Comparison of ENCODE assay signal across 8 cellular contexts in the genomic region with DNA sequence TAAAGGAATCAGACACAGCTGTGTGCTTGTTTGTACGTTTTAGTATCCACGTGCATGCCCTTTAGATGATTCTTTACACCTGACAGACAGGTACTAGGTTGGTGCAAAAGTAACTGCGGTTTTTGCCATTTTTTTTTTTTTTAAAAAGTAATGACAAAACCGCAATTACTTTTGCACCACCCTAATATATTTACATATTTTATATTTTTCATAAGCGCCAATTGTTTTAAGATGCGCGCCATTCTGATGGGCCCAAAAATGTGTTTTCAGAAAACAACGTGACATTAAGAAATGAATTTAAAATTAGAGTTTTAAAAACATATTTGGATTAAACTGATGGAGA. TPM values are rescaled to one million over a fixed set of nuclear protein-coding genes. Genes with fewer than 3 reads are reported as not detected.
DNase-seq lines count a peak whose midpoint lies in the region; ATAC-seq and TF ChIP-seq lines count a peak whose summit lies in the region.

No MANE protein-coding gene starts in this region.

- no peak overlapping the region for H3K27ac ChIP-seq in SK-N-SH (ENCODE audit: low read depth in 2 of 2, low read length in 1 of 2)

- H3K4me3 ChIP-seq in SK-N-SH (ENCODE audit: low read depth in 2 of 2, low read length in 1 of 2) = peak overlapping the region; percentile 72 to 92; a peak in 2 of 4 replicates

- 46% methylated on average over 8 of the region's 8 CpGs for WGBS in SK-N-SH (ENCODE audit: low lambda C conversion rate)

- no peak overlapping the region for H3K9ac ChIP-seq in SK-N-SH

- H3K27me3 ChIP-seq in SK-N-SH (ENCODE audit: insufficient read depth) = no peaks in the 10 kb centered on the region

- no peak for TF ChIP-seq RAD21 in SK-N-SH (IDR thresholded peaks at IDR 0.05; ENCODE audit: low read length)

- POLR2A ChIA-PET in SK-N-SH (lab: Yijun Ruan, JAX) = interaction anchor here (0.7 to 0.9 kb wide), 2 partner anchors 48 to 122 kb away, joined by 4 read pairs; no protein-coding TSS in a partner anchor

- no peaks in the 10 kb centered on the region for H3K9me3 Mint-ChIP-seq in central memory CD8-positive, alpha-beta T cell
- H3K9me3 Mint-ChIP-seq in mesothelial cell of epicardium (no peaks in the 10 kb centered on the region), type B pancreatic cell (no peaks in the 10 kb centered on the region)

- peak overlapping the region; percentile 94 for H2AFZ ChIP-seq in SK-N-SH (ENCODE audit: low read depth)

- no peak for TF ChIP-seq EP300 in SK-N-SH (IDR thresholded peaks at IDR 0.05; ENCODE audit: borderline replicate concordance in 1 of 2, low read depth in 1 of 2, low read length in 1 of 2)

- peak overlapping the region; percentile 93; the same call in 1 of the 2 replicates for H3K4me2 ChIP-seq in SK-N-SH

- in situ Hi-C loops in GM13977 (cut with MboI; ENCODE audit: low pct_unique_long_range_greater_than_20kb, low sequenced_read_pairs, unreplicated experiment) = no loop called here

- no peaks in the 10 kb centered on the region for H4K20me1 ChIP-seq in SK-N-SH (ENCODE audit: insufficient read depth)

- CTCF ChIA-PET in SK-N-SH (lab: Yijun Ruan, JAX) = interaction anchor here (0.7 to 3.3 kb wide), 31 partner anchors 9 to 1017 kb away, joined by 3 to 35 read pairs (median 5); no protein-coding TSS in a partner anchor

- DNase-seq in SK-N-SH = no peak
- DNase-seq in central memory CD8-positive, alpha-beta T cell (ENCODE audit: low spot score in 2 of 2) = no peak
- DNase-seq in mesothelial cell of epicardium (ENCODE audit: low spot score in 2 of 2, unreplicated experiment in 2 of 2) = no peak
- DNase-seq in type B pancreatic cell (ENCODE audit: extremely low spot score, unreplicated experiment) = no peak
- DNase-seq in COLO829 (ENCODE audit: low spot score) = no peak
- no peak for DNase-seq in GM13977 (ENCODE audit: low spot score)

- no peak overlapping the region for H3K27ac Mint-ChIP-seq in central memory CD8-positive, alpha-beta T cell (ENCODE audit: low read depth)
- H3K27ac Mint-ChIP-seq in mesothelial cell of epicardium (peak overlapping the region; percentile 95), type B pancreatic cell (peak overlapping the region; percentile 94)

- H3K4me3 Mint-ChIP-seq in central memory CD8-positive, alpha-beta T cell = peak overlapping the region; percentile 20
- H3K4me3 Mint-ChIP-seq in mesothelial cell of epicardium (peak overlapping the region; percentile 80), type B pancreatic cell (peak overlapping the region; percentile 88)

- H3K27me3 Mint-ChIP-seq in central memory CD8-positive, alpha-beta T cell = peaks cover 19% of the 10 kb centered on the region
- H3K27me3 Mint-ChIP-seq in mesothelial cell of epicardium (ENCODE audit: low read depth) = peaks cover 11% of the 10 kb centered on the region
- H3K27me3 Mint-ChIP-seq in type B pancreatic cell = peaks cover 12% of the 10 kb centered on the region

- no peaks in the 10 kb centered on the region for H3K36me3 ChIP-seq in SK-N-SH (replicated peaks in 1 of 2; ENCODE audit: control insufficient read depth in 1 of 2, insufficient read depth in 2 of 2, low read length in 1 of 2)

- ATAC-seq in SK-N-SH treated with all-trans-retinoic acid at 6 μM for 48 hours = no peak
- no peak for ATAC-seq in central memory CD8-positive, alpha-beta T cell (replicated peaks; ENCODE audit: extremely low read depth, poor library complexity, severe bottlenecking)
- ATAC-seq in HG03378 (IDR thresholded peaks at IDR 0.05; ENCODE audit: unreplicated experiment) = no peak

- no peaks in the 10 kb centered on the region; the same call in 1 of the 2 replicates for H3K79me2 ChIP-seq in SK-N-SH (ENCODE audit: insufficient read depth)

- H3F3A ChIP-seq in SK-N-SH (replicated peaks; ENCODE audit: insufficient read depth) = peaks cover 10% of the 10 kb centered on the region

- H3K9me2 ChIP-seq in SK-N-SH = no peaks in the 10 kb centered on the region

- peaks cover 10 to 13% of the 10 kb centered on the region in 2 experiments; a peak in 3 of 4 replicates for H3K4me1 ChIP-seq in SK-N-SH (ENCODE audit: control insufficient read depth in 1 of 2, insufficient read depth in 2 of 2, low read depth in 1 of 2, low read length in 1 of 2)

- no peaks in the 10 kb centered on the region for H3K9me3 ChIP-seq in SK-N-SH

- no peaks in the 10 kb centered on the region for H3K36me3 Mint-ChIP-seq in central memory CD8-positive, alpha-beta T cell (ENCODE audit: insufficient read depth)
- no peaks in the 10 kb centered on the region for H3K36me3 Mint-ChIP-seq in mesothelial cell of epicardium
- no peaks in the 10 kb centered on the region for H3K36me3 Mint-ChIP-seq in type B pancreatic cell

- H3K4me1 Mint-ChIP-seq in central memory CD8-positive, alpha-beta T cell = no peaks in the 10 kb centered on the region
- peaks cover 66% of the 10 kb centered on the region for H3K4me1 Mint-ChIP-seq in mesothelial cell of epicardium
- H3K4me1 Mint-ChIP-seq in type B pancreatic cell (ENCODE audit: unreplicated experiment) = peaks cover 24% of the 10 kb centered on the region

- TF ChIP-seq CTCF in SK-N-SH (IDR thresholded peaks at IDR 0.05) (no peak), mesothelial cell of epicardium (IDR thresholded peaks at IDR 0.05; ENCODE audit: unreplicated experiment) (no peak), type B pancreatic cell (conservative IDR thresholded peaks at IDR 0.05) (no peak), GM13977 (IDR thresholded peaks at IDR 0.05; ENCODE audit: extremely low read depth, insufficient read depth, missing control alignments) (no peak)

TF ChIP-seq in SK-N-SH, 30 proteins besides CTCF, POLR2A, EP300 and RAD21 (continues in another document):
- TF ChIP-seq MEF2A (IDR thresholded peaks at IDR 0.05; ENCODE audit: borderline replicate concordance, low read depth) = no peak
- no peak for TF ChIP-seq JUND (IDR thresholded peaks at IDR 0.05)
- TF ChIP-seq, protein P1, sequence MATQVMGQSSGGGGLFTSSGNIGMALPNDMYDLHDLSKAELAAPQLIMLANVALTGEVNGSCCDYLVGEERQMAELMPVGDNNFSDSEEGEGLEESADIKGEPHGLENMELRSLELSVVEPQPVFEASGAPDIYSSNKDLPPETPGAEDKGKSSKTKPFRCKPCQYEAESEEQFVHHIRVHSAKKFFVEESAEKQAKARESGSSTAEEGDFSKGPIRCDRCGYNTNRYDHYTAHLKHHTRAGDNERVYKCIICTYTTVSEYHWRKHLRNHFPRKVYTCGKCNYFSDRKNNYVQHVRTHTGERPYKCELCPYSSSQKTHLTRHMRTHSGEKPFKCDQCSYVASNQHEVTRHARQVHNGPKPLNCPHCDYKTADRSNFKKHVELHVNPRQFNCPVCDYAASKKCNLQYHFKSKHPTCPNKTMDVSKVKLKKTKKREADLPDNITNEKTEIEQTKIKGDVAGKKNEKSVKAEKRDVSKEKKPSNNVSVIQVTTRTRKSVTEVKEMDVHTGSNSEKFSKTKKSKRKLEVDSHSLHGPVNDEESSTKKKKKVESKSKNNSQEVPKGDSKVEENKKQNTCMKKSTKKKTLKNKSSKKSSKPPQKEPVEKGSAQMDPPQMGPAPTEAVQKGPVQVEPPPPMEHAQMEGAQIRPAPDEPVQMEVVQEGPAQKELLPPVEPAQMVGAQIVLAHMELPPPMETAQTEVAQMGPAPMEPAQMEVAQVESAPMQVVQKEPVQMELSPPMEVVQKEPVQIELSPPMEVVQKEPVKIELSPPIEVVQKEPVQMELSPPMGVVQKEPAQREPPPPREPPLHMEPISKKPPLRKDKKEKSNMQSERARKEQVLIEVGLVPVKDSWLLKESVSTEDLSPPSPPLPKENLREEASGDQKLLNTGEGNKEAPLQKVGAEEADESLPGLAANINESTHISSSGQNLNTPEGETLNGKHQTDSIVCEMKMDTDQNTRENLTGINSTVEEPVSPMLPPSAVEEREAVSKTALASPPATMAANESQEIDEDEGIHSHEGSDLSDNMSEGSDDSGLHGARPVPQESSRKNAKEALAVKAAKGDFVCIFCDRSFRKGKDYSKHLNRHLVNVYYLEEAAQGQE (IDR thresholded peaks at IDR 0.05; ENCODE audit: low read depth, low read length) = no peak
- TF ChIP-seq SMC3 (IDR thresholded peaks at IDR 0.05; ENCODE audit: low read depth, low read length) = no peak
- TF ChIP-seq CHD2 (IDR thresholded peaks at IDR 0.05; ENCODE audit: low read length, partially characterized antibody) = no peak

TF ChIP-seq in SK-N-SH treated with all-trans-retinoic acid at 6 μM for 48 hours, 23 proteins besides CTCF, POLR2A, EP300 and RAD21 (continues in another document):
- TF ChIP-seq ZFP3 (CRISPR knock-in tag; IDR thresholded peaks at IDR 0.05) (no peak), ZNF565 (CRISPR knock-in tag; conservative IDR thresholded peaks at IDR 0.05; ENCODE audit: low read depth) (no peak)
- TF ChIP-seq, protein P2, sequence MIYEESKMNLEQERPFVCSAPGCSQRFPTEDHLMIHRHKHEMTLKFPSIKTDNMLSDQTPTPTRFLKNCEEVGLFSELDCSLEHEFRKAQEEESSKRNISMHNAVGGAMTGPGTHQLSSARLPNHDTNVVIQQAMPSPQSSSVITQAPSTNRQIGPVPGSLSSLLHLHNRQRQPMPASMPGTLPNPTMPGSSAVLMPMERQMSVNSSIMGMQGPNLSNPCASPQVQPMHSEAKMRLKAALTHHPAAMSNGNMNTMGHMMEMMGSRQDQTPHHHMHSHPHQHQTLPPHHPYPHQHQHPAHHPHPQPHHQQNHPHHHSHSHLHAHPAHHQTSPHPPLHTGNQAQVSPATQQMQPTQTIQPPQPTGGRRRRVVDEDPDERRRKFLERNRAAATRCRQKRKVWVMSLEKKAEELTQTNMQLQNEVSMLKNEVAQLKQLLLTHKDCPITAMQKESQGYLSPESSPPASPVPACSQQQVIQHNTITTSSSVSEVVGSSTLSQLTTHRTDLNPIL (CRISPR knock-in tag; IDR thresholded peaks at IDR 0.05; ENCODE audit: low read depth) = no peak
- TF ChIP-seq, protein P3, sequence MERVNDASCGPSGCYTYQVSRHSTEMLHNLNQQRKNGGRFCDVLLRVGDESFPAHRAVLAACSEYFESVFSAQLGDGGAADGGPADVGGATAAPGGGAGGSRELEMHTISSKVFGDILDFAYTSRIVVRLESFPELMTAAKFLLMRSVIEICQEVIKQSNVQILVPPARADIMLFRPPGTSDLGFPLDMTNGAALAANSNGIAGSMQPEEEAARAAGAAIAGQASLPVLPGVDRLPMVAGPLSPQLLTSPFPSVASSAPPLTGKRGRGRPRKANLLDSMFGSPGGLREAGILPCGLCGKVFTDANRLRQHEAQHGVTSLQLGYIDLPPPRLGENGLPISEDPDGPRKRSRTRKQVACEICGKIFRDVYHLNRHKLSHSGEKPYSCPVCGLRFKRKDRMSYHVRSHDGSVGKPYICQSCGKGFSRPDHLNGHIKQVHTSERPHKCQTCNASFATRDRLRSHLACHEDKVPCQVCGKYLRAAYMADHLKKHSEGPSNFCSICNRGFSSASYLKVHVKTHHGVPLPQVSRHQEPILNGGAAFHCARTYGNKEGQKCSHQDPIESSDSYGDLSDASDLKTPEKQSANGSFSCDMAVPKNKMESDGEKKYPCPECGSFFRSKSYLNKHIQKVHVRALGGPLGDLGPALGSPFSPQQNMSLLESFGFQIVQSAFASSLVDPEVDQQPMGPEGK (CRISPR knock-in tag; IDR thresholded peaks at IDR 0.05; ENCODE audit: borderline replicate concordance) = no peak

RNA-seq across cellular contexts. Expression of a gene that starts 1.0 kb away (rescaled TPM):
- polyA plus RNA-seq in SK-N-SH (2012; rRNA removed) = 3.1 and 4.9 TPM in 2 replicates
- polyA plus RNA-seq in SK-N-SH (2012; cell fraction: cytosol; rRNA removed) = 3.3 and 3.7 TPM in 2 replicates
- 3.6 and 5.7 TPM in 2 replicates for polyA plus RNA-seq in SK-N-SH (2012; cell fraction: nucleus; rRNA removed)
- total RNA-seq in mesothelial cell of epicardium (98.5 to 110 TPM (median 109 TPM) in 3 replicates), type B pancreatic cell (ENCODE audit: low replicate concordance) (28.2 and 32.1 TPM in 2 replicates)

Comparison
In these comparisons a context has a peak if more than half of its experiments do, and no peak if none do; other contexts are left out.
1. H3K4me3 Mint-ChIP-seq: peak in every context shown above with its lines; median percentile 88 in type B pancreatic cell; 80 in mesothelial cell of epicardium; 20 in central memory CD8-positive, alpha-beta T cell.